Comparison of ENCODE assay signal across 1 cellular context in the genomic region with DNA sequence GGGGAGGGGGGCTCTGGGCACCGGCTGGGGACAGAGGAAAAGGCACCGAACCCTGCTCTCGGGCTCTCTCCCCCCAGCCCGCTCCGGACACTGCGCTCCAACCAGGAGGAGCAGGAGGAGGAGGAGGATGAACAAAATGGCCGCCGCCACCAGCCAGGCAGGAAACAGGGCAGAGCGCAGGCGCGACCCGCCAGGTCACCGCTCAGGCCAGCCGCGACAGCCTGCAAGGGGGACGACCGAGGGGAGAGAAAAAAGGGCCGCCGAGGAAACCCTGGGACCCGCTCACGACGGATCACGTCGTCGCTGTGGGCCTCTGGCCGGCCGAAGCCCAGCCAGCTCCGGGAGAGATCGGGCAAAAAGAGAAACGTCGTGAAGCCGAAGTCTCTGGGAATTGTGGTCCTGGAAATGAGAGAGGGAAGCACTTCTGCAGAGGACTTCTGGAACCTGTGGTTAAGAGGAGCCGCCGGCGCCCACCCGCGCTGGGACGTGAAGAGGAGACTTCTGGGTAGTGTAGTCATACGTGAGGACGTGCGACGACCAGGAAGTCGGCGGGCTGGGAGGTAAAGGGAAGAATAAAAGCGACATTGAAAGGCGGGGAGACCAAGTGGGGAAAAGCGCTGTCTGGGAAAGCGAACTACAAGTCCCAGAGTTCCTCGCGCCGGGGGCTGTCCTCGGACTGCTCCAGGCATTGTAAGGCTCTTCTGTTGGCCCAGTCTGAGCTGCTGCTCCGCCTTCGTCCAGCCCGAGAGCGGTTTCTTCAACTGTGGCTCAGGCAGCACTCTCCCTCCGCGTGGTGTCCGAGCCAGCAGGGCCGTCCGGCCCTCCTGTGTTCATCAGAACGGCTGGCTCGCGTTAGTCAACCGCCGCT.
A peak's percentile ranks its signal among the peaks of the same experiment; 100 is the strongest.
TF ChIP-seq lines count a peak whose summit lies in the region.

Gene TIAL1 (minus strand): TSS at position 428 of the 868 bp plus-strand sequence. CDS start 499 bp downstream, outside the sequence.

TF ChIP-seq in HepG2, 621 proteins besides CTCF, POLR2A, EP300 and RAD21 (continued from another document):
- TF ChIP-seq, protein P1, sequence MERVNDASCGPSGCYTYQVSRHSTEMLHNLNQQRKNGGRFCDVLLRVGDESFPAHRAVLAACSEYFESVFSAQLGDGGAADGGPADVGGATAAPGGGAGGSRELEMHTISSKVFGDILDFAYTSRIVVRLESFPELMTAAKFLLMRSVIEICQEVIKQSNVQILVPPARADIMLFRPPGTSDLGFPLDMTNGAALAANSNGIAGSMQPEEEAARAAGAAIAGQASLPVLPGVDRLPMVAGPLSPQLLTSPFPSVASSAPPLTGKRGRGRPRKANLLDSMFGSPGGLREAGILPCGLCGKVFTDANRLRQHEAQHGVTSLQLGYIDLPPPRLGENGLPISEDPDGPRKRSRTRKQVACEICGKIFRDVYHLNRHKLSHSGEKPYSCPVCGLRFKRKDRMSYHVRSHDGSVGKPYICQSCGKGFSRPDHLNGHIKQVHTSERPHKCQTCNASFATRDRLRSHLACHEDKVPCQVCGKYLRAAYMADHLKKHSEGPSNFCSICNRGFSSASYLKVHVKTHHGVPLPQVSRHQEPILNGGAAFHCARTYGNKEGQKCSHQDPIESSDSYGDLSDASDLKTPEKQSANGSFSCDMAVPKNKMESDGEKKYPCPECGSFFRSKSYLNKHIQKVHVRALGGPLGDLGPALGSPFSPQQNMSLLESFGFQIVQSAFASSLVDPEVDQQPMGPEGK (CRISPR knock-in tag; IDR thresholded peaks at IDR 0.05) = peak; percentile 55
- peak; percentile 85 for TF ChIP-seq MAZ (IDR thresholded peaks at IDR 0.05; ENCODE audit: borderline replicate concordance, low read depth, low read length)
- peak; percentile 46; the same call in 1 of the 2 replicates for TF ChIP-seq MAZ (CRISPR knock-in tag; IDR thresholded peaks at IDR 0.05; ENCODE audit: low read depth)
- no peak for TF ChIP-seq ZNF576 (CRISPR knock-in tag; IDR thresholded peaks at IDR 0.05)
- TF ChIP-seq FOXK1 (CRISPR knock-in tag; IDR thresholded peaks at IDR 0.05; ENCODE audit: borderline replicate concordance, low read depth) = peak; percentile 55; the same call in 1 of the 2 replicates
- no peak for TF ChIP-seq MLLT10 (CRISPR knock-in tag; IDR thresholded peaks at IDR 0.05)
- TF ChIP-seq DMAP1 (CRISPR knock-in tag; IDR thresholded peaks at IDR 0.05) = peak; percentile 91
- no peak for TF ChIP-seq HNRNPL (IDR thresholded peaks at IDR 0.05; ENCODE audit: low read depth, low read length)
- TF ChIP-seq KAT7 (CRISPR knock-in tag; IDR thresholded peaks at IDR 0.05; ENCODE audit: borderline replicate concordance) = no peak
- TF ChIP-seq DNMT3B (CRISPR knock-in tag; conservative IDR thresholded peaks at IDR 0.05) = 0 out of 2 replicates have a peak, but pooled peaks have one; percentile 22
- TF ChIP-seq ZFP90 (CRISPR knock-in tag; IDR thresholded peaks at IDR 0.05; ENCODE audit: borderline replicate concordance) = peak; percentile 45; the same call in 1 of the 2 replicates
- TF ChIP-seq, protein P2, sequence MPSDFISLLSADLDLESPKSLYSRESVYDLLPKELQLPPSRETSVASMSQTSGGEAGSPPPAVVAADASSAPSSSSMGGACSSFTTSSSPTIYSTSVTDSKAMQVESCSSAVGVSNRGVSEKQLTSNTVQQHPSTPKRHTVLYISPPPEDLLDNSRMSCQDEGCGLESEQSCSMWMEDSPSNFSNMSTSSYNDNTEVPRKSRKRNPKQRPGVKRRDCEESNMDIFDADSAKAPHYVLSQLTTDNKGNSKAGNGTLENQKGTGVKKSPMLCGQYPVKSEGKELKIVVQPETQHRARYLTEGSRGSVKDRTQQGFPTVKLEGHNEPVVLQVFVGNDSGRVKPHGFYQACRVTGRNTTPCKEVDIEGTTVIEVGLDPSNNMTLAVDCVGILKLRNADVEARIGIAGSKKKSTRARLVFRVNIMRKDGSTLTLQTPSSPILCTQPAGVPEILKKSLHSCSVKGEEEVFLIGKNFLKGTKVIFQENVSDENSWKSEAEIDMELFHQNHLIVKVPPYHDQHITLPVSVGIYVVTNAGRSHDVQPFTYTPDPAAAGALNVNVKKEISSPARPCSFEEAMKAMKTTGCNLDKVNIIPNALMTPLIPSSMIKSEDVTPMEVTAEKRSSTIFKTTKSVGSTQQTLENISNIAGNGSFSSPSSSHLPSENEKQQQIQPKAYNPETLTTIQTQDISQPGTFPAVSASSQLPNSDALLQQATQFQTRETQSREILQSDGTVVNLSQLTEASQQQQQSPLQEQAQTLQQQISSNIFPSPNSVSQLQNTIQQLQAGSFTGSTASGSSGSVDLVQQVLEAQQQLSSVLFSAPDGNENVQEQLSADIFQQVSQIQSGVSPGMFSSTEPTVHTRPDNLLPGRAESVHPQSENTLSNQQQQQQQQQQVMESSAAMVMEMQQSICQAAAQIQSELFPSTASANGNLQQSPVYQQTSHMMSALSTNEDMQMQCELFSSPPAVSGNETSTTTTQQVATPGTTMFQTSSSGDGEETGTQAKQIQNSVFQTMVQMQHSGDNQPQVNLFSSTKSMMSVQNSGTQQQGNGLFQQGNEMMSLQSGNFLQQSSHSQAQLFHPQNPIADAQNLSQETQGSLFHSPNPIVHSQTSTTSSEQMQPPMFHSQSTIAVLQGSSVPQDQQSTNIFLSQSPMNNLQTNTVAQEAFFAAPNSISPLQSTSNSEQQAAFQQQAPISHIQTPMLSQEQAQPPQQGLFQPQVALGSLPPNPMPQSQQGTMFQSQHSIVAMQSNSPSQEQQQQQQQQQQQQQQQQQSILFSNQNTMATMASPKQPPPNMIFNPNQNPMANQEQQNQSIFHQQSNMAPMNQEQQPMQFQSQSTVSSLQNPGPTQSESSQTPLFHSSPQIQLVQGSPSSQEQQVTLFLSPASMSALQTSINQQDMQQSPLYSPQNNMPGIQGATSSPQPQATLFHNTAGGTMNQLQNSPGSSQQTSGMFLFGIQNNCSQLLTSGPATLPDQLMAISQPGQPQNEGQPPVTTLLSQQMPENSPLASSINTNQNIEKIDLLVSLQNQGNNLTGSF (CRISPR knock-in tag; IDR thresholded peaks at IDR 0.05) = peak; percentile 69
- TF ChIP-seq GABPB1 (CRISPR knock-in tag; IDR thresholded peaks at IDR 0.05) = peak; percentile 84
- no peak for TF ChIP-seq ZNF629 (CRISPR knock-in tag; conservative IDR thresholded peaks at IDR 0.05)
- no peak for TF ChIP-seq THYN1 (CRISPR knock-in tag; IDR thresholded peaks at IDR 0.05; ENCODE audit: borderline replicate concordance, low read depth)
- no peak for TF ChIP-seq PHF21A (CRISPR knock-in tag; IDR thresholded peaks at IDR 0.05)
- peak; percentile 37; the same call in 1 of the 2 replicates for TF ChIP-seq ZNF891 (CRISPR knock-in tag; IDR thresholded peaks at IDR 0.05)
- TF ChIP-seq SP1 (IDR thresholded peaks at IDR 0.05) = no peak
- TF ChIP-seq SP1 (CRISPR knock-in tag; IDR thresholded peaks at IDR 0.05) = peak; percentile 60
- TF ChIP-seq ZSCAN12 (CRISPR knock-in tag; IDR thresholded peaks at IDR 0.05) = no peak
- TF ChIP-seq ZNF230 (CRISPR knock-in tag; IDR thresholded peaks at IDR 0.05) = no peak
- no peak for TF ChIP-seq NFIB (CRISPR knock-in tag; IDR thresholded peaks at IDR 0.05; ENCODE audit: borderline replicate concordance)
- no peak for TF ChIP-seq NR3C1 (CRISPR knock-in tag; IDR thresholded peaks at IDR 0.05)
- no peak; the same call in 1 of the 2 replicates for TF ChIP-seq ZBTB42 (CRISPR knock-in tag; IDR thresholded peaks at IDR 0.05)
- TF ChIP-seq NCOR1 (IDR thresholded peaks at IDR 0.05; ENCODE audit: borderline replicate concordance, low read length) = peak; percentile 50; the same call in 1 of the 2 replicates
- TF ChIP-seq, protein P3, sequence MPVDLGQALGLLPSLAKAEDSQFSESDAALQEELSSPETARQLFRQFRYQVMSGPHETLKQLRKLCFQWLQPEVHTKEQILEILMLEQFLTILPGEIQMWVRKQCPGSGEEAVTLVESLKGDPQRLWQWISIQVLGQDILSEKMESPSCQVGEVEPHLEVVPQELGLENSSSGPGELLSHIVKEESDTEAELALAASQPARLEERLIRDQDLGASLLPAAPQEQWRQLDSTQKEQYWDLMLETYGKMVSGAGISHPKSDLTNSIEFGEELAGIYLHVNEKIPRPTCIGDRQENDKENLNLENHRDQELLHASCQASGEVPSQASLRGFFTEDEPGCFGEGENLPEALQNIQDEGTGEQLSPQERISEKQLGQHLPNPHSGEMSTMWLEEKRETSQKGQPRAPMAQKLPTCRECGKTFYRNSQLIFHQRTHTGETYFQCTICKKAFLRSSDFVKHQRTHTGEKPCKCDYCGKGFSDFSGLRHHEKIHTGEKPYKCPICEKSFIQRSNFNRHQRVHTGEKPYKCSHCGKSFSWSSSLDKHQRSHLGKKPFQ (CRISPR knock-in tag; IDR thresholded peaks at IDR 0.05; ENCODE audit: insufficient replicate concordance) = peak; percentile 89
- TF ChIP-seq ZNF383 (CRISPR knock-in tag; IDR thresholded peaks at IDR 0.05; ENCODE audit: borderline replicate concordance) = no peak
- TF ChIP-seq ZNF513 (CRISPR knock-in tag; conservative IDR thresholded peaks at IDR 0.05) = no peak
- TF ChIP-seq MEF2D (CRISPR knock-in tag; IDR thresholded peaks at IDR 0.05) = peak; percentile 59; the same call in 1 of the 2 replicates
- TF ChIP-seq ZNF83 (CRISPR knock-in tag; IDR thresholded peaks at IDR 0.05; ENCODE audit: borderline replicate concordance) = 0 out of 2 replicates have a peak, but pooled peaks have one; percentile 34
- peak; percentile 76; the same call in 1 of the 2 replicates for TF ChIP-seq SMAD3 (CRISPR knock-in tag; IDR thresholded peaks at IDR 0.05)
- TF ChIP-seq TBP (CRISPR knock-in tag; IDR thresholded peaks at IDR 0.05) = 0 out of 2 replicates have a peak, but pooled peaks have one; percentile 68
- TF ChIP-seq BRCA1 (CRISPR knock-in tag; IDR thresholded peaks at IDR 0.05) = no peak
- peak; percentile 68 for TF ChIP-seq ZNF772 (CRISPR knock-in tag; IDR thresholded peaks at IDR 0.05)
